Comparison of ENCODE assay signal across 8 cellular contexts in genomic region chr11:124738713-124739478, GRCh38. TPM values are rescaled to one million over a fixed set of nuclear protein-coding genes. Genes with fewer than 3 reads are reported as not detected.
DNase-seq lines count a peak whose midpoint lies in the region; ATAC-seq and TF ChIP-seq lines count a peak whose summit lies in the region.

No MANE protein-coding gene starts in this region.

- H3K9me3 ChIP-seq in BLaER1 treated with 17β-estradiol and CSF1 and Interleukin-3, amounts not matched to agents 10 nM and 100 nM (replicated peaks in 1 of 11): no peaks in the 10 kb centered on the region

- H3K9me3 Mint-ChIP-seq in chondrocyte (ENCODE audit: low read depth): no peaks in the 10 kb centered on the region
- H3K9me3 Mint-ChIP-seq in natural killer cell treated with Interleukin-12 subunit alpha and Interleukin-12 subunit beta and Interleukin-15 and Interleukin-18, amount 100 ng/mL, for 72 hours: no peaks in the 10 kb centered on the region

- H3K4me3 Mint-ChIP-seq in chondrocyte (ENCODE audit: unreplicated experiment): peak overlapping the region; percentile 68
- peak overlapping the region; percentile 83 for H3K4me3 Mint-ChIP-seq in natural killer cell treated with Interleukin-12 subunit alpha and Interleukin-12 subunit beta and Interleukin-15 and Interleukin-18, amount 100 ng/mL, for 72 hours

- H3K4me1 ChIP-seq in BLaER1 treated with 17β-estradiol and CSF1 and Interleukin-3, amounts not matched to agents 10 nM and 100 nM: peaks cover 45 to 75% (median 52%) of the 10 kb centered on the region in 10 experiments
- no peaks in the 10 kb centered on the region for H3K4me1 ChIP-seq in KMS-11 (ENCODE audit: low read depth, poor library complexity, severe bottlenecking)

- H3K4me2 ChIP-seq in BLaER1 treated with 17β-estradiol and CSF1 and Interleukin-3, amounts not matched to agents 10 nM and 100 nM: peak overlapping the region; percentile 84 to 98 (median 93)
- H3K4me2 ChIP-seq in KMS-11: peak overlapping the region; percentile 63

- TF ChIP-seq CTCF in KMS-11 (conservative IDR thresholded peaks at IDR 0.05; ENCODE audit: low read depth, low read length): no peak
- no peak for TF ChIP-seq CTCF in chondrocyte (IDR thresholded peaks at IDR 0.05)

- H2AFZ ChIP-seq in KMS-11 (ENCODE audit: low read depth): peak overlapping the region; percentile 90

- H3K79me2 ChIP-seq in KMS-11 (ENCODE audit: insufficient read depth, low read depth): no peaks in the 10 kb centered on the region

- H3K4me3 ChIP-seq in BLaER1 treated with 17β-estradiol and CSF1 and Interleukin-3, amounts not matched to agents 10 nM and 100 nM: peak overlapping the region in 1 of 10 experiments; percentile 72; a peak in 2 of 20 replicates
- H3K4me3 ChIP-seq in KMS-11 (IDR thresholded peaks at IDR 0.05; ENCODE audit: insufficient read depth, low read depth, low read length): no peak overlapping the region

- ATAC-seq in natural killer cell treated with Interleukin-12 subunit alpha and Interleukin-12 subunit beta and Interleukin-15 and Interleukin-18, amount 100 ng/mL, for 72 hours: no peak
- ATAC-seq in GM18519 (IDR thresholded peaks at IDR 0.05; ENCODE audit: low FRiP score, unreplicated experiment): no peak

- peaks cover 0 to 32% (median 16%) of the 10 kb centered on the region in 11 experiments; a peak in 10 of 22 replicates for H4K20me1 ChIP-seq in BLaER1 treated with 17β-estradiol and CSF1 and Interleukin-3, amounts not matched to agents 10 nM and 100 nM
- H4K20me1 ChIP-seq in KMS-11 (ENCODE audit: insufficient read depth): no peaks in the 10 kb centered on the region

- no peak overlapping the region for H3K27ac Mint-ChIP-seq in chondrocyte (ENCODE audit: unreplicated experiment)
- peak overlapping the region in 1 of 2 donors; percentile 68 for H3K27ac Mint-ChIP-seq in natural killer cell treated with Interleukin-12 subunit alpha and Interleukin-12 subunit beta and Interleukin-15 and Interleukin-18, amount 100 ng/mL, for 72 hours

- no peak overlapping the region for H3K27ac ChIP-seq in BLaER1 treated with 17β-estradiol and CSF1 and Interleukin-3, amounts not matched to agents 10 nM and 100 nM
- H3K27ac ChIP-seq in KMS-11: no peak overlapping the region

- H3K4me1 Mint-ChIP-seq in chondrocyte (ENCODE audit: low read depth): peaks cover 18% of the 10 kb centered on the region
- peaks cover 6 to 16% of the 10 kb centered on the region in 2 donors for H3K4me1 Mint-ChIP-seq in natural killer cell treated with Interleukin-12 subunit alpha and Interleukin-12 subunit beta and Interleukin-15 and Interleukin-18, amount 100 ng/mL, for 72 hours (ENCODE audit: low read depth in 2 of 2)

- H3K27me3 ChIP-seq in BLaER1 treated with 17β-estradiol and CSF1 and Interleukin-3, amounts not matched to agents 10 nM and 100 nM: peaks cover 0 to 5% (median 0%) of the 10 kb centered on the region in 11 experiments; a peak in 1 of 22 replicates
- H3K27me3 ChIP-seq in KMS-11 (ENCODE audit: insufficient read depth, low read depth): no peaks in the 10 kb centered on the region

- no peak overlapping the region for H3K9ac ChIP-seq in BLaER1 treated with 17β-estradiol and CSF1 and Interleukin-3, amounts not matched to agents 10 nM and 100 nM
- H3K9ac ChIP-seq in KMS-11: no peak overlapping the region

- H3K36me3 Mint-ChIP-seq in chondrocyte (ENCODE audit: low read depth): peaks cover 1% of the 10 kb centered on the region
- no peaks in the 10 kb centered on the region for H3K36me3 Mint-ChIP-seq in natural killer cell treated with Interleukin-12 subunit alpha and Interleukin-12 subunit beta and Interleukin-15 and Interleukin-18, amount 100 ng/mL, for 72 hours

- DNase-seq in chondrocyte (ENCODE audit: low spot score) (no peak), NCI-H69 (lab: John Stamatoyannopoulos, UW) (no peak), inferior parietal cortex (ENCODE audit: extremely low spot score) (no peak)
- DNase-seq in natural killer cell treated with Interleukin-12 subunit alpha and Interleukin-12 subunit beta and Interleukin-15 and Interleukin-18, amount 100 ng/mL, for 72 hours (ENCODE audit: low spot score): no peak
- DNase-seq in activated CD4-positive, CD25-positive, alpha-beta regulatory T cell (lab: John Stamatoyannopoulos, UW): no peak

- H3K36me3 ChIP-seq in BLaER1 treated with 17β-estradiol and CSF1 and Interleukin-3, amounts not matched to agents 10 nM and 100 nM: peaks cover 0 to 6% (median 0%) of the 10 kb centered on the region in 11 experiments; a peak in 1 of 22 replicates
- no peaks in the 10 kb centered on the region for H3K36me3 ChIP-seq in KMS-11 (ENCODE audit: insufficient read depth)

- H3K27me3 Mint-ChIP-seq in chondrocyte (ENCODE audit: low read depth): peaks cover 35% of the 10 kb centered on the region
- peaks cover 38 to 52% of the 10 kb centered on the region in 2 donors for H3K27me3 Mint-ChIP-seq in natural killer cell treated with Interleukin-12 subunit alpha and Interleukin-12 subunit beta and Interleukin-15 and Interleukin-18, amount 100 ng/mL, for 72 hours

RNA-seq across cellular contexts. Expression of gene NRGN, which starts 0.8 kb away (rescaled TPM):
- 1.6 to 2.4 TPM (median 1.8 TPM) in 3 replicates for total RNA-seq in chondrocyte
- total RNA-seq in natural killer cell treated with Interleukin-12 subunit alpha and Interleukin-12 subunit beta and Interleukin-15 and Interleukin-18, amount 100 ng/mL, for 72 hours: 1 to 10 TPM in 1 of 2 donors, under 1 TPM in 1; 0.57 to 5.4 TPM

RNA-seq across cellular contexts. Expression of gene VSIG2, which starts 13.2 kb away (rescaled TPM):
- total RNA-seq in chondrocyte: not detected in 3 replicates
- not detected for total RNA-seq in natural killer cell treated with Interleukin-12 subunit alpha and Interleukin-12 subunit beta and Interleukin-15 and Interleukin-18, amount 100 ng/mL, for 72 hours

RNA-seq across cellular contexts. Expression of gene ESAM, which starts 23.2 kb away (rescaled TPM):
- 1.7 to 2.6 TPM (median 2.0 TPM) in 3 replicates for total RNA-seq in chondrocyte
- 1 to 10 TPM in 1 of 2 donors, under 1 TPM in 1; 0.17 to 1.4 TPM for total RNA-seq in natural killer cell treated with Interleukin-12 subunit alpha and Interleukin-12 subunit beta and Interleukin-15 and Interleukin-18, amount 100 ng/mL, for 72 hours
